Comparison of ENCODE assay signal across 7 cellular contexts in genomic region chr7:139948167-139948566, GRCh38.
"Had no signal": no experiment of that assay in that cellular context is flagged by ENCODE, and none has a peak within 500 bp of the region (broad histone marks: within the 10 kb centered on the region; RNA-seq: fewer than 3 reads in every experiment).

No MANE protein-coding gene starts in this region.

- FAIRE-seq: HTR-8/SVneo, K562 had no signal

- H3K4me3 ChIP-seq: K562 had no signal

- DNase-seq: IMR-90, KBM-7, KG1 had no signal

- ATAC-seq: K562 had no signal

- H3K4me2 ChIP-seq: KMS-11 had no signal

- H3K9ac ChIP-seq: KMS-11 had no signal

- H3K27ac ChIP-seq: HL-60, KMS-11 had no signal
